20 cellular contexts compared by ENCODE assay signal in the genomic region with DNA sequence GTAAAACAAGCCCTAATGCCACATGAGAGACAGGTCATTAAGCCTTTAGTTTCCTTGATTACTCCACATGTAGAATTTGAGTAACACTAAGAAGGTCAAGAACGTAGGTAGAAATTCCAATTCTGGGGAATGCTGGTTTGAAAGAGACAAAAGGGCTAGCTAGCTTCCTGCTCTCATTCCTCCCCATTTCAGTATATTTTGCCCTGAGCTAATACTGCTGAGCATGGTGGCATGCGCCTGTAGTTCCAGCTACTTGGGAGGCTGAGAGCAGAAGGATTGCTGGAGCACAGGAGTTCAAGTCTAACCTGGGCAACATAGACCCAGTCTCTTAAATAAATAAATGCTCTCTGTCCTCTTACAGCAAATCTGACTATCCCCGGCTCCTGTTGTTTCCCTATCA.
"Had no signal": no experiment of that assay in that cellular context is flagged by ENCODE, and none has a peak within 500 bp of the region (broad histone marks: within the 10 kb centered on the region; RNA-seq: fewer than 3 reads in every experiment).

No MANE protein-coding gene starts in this region.

- H3K27ac Mint-ChIP-seq: activated naive CD8-positive, alpha-beta T cell; activated T-helper 2 cell treated with anti-CD3 and anti-CD28 coated beads, Interferon-gamma antibody, Interleukin-2, Interleukin-4, amounts not matched to agents 10 μg/mL and 5 μg/mL and 100 μg/mL, durations not matched to agents 14 hours and 24 hours and 36 hours; dendritic cell treated with granulocyte-macrophage colony-stimulating factor and Interleukin-4, amounts not matched to agents 40 ng/mL and 50 ng/mL, for 4 days; immature natural killer cell had no signal

- H3K27ac ChIP-seq: adrenal gland, ascending aorta, brain microvascular endothelial cell, left ventricle myocardium inferior, stomach, suprapubic skin, tibial nerve, vagina had no signal

- H3K4me3 ChIP-seq: adrenal gland, ascending aorta, left ventricle myocardium inferior, stomach, suprapubic skin, tibial nerve, vagina had no signal

- H3K27me3 Mint-ChIP-seq: activated naive CD8-positive, alpha-beta T cell; activated T-cell treated with anti-CD3 and anti-CD28 coated beads, Interleukin-2, amount 50 U/mL, for 24 hours; dendritic cell treated with granulocyte-macrophage colony-stimulating factor and Interleukin-4, amounts not matched to agents 40 ng/mL and 50 ng/mL, for 4 days; naive thymus-derived CD8-positive, alpha-beta T cell had no signal

- H3K4me1 ChIP-seq: adrenal gland, ascending aorta, left ventricle myocardium inferior, stomach, suprapubic skin, tibial nerve, vagina had no signal

- DNase-seq: activated CD8-positive, alpha-beta memory T cell treated with anti-CD3 and anti-CD28 coated beads for 24 hours; activated CD8-positive, alpha-beta memory T cell treated with anti-CD3 and anti-CD28 coated beads, Interleukin-2, amount 50 U/mL, for 4 hours; activated naive CD4-positive, alpha-beta T cell; activated T-cell treated with anti-CD3 and anti-CD28 coated beads, Interleukin-2, amount 50 U/mL, for 24 hours; adrenal gland; brain microvascular endothelial cell; caudate nucleus; effector CD4-positive, alpha-beta T cell; immature natural killer cell; left ventricle myocardium inferior; naive thymus-derived CD8-positive, alpha-beta T cell; stimulated activated CD4-positive, alpha-beta T cell treated with anti-CD3 and anti-CD28 coated beads, Interleukin-1b, Interleukin-23, amount 100 ng/mL, for 48 hours; stomach had no signal

- ATAC-seq: naive thymus-derived CD8-positive, alpha-beta T cell had no signal

- H3K27me3 ChIP-seq: adrenal gland, ascending aorta, brain microvascular endothelial cell, stomach, suprapubic skin, tibial nerve, vagina had no signal

- H3K9me3 Mint-ChIP-seq: immature natural killer cell had no signal

- H3K4me3 Mint-ChIP-seq: activated naive CD8-positive, alpha-beta T cell; activated T-cell treated with anti-CD3 and anti-CD28 coated beads, Interleukin-2, amount 50 U/mL, for 24 hours; dendritic cell treated with granulocyte-macrophage colony-stimulating factor and Interleukin-4, amounts not matched to agents 40 ng/mL and 50 ng/mL, for 4 days; immature natural killer cell; naive thymus-derived CD8-positive, alpha-beta T cell had no signal

- H3K4me1 Mint-ChIP-seq: immature natural killer cell had no signal

- H3K9me3 ChIP-seq: adrenal gland, ascending aorta, left ventricle myocardium inferior, stomach, suprapubic skin, tibial nerve, vagina had no signal
